In the genomic region with DNA sequence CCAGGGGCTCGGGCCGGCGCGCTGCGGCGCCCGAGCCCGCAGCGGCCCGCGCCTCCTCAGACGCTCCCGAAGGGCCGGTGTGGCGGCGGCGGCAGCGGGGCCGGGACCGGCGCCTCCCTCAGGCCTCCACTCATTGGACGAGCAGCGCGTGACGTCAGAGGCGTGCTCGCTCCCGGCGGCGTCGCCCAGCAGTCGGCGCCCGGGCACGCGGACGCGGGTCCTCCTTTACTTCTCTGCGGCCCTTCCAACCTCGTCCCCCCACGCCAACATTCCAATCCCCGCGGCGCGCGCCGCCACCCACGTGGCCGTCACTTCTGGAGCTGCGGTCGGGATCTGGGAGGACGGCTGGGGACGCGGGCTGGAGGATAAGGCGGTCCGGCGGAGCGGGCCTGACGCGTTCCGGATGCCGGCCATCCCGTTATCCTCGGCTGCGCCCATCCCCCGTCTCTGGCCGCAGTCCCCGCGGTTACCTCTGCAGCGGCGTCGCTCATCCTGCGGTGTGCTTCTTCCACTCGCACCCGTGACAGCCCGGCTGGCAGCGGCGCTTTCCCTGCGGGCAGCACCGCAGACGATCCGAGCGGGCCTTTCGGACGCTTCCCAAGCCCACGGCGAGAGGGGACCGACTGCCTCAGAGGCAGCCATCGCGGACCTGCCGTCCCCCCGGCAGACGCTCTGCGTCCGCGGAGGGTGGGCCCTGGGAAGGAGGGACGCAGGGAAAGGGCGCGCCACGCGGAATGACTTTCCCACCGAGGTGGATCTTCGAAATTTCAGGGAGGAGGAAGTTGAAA, we compare ENCODE assay signal across 8 cellular contexts. TPM values are rescaled to one million over a fixed set of nuclear protein-coding genes. Genes with fewer than 3 reads are reported as not detected.
A peak's percentile ranks its signal among the peaks of the same experiment; 100 is the strongest.
DNase-seq lines count a peak whose midpoint lies in the region; TF ChIP-seq lines count a peak whose summit lies in the region.

A gene with protein sequence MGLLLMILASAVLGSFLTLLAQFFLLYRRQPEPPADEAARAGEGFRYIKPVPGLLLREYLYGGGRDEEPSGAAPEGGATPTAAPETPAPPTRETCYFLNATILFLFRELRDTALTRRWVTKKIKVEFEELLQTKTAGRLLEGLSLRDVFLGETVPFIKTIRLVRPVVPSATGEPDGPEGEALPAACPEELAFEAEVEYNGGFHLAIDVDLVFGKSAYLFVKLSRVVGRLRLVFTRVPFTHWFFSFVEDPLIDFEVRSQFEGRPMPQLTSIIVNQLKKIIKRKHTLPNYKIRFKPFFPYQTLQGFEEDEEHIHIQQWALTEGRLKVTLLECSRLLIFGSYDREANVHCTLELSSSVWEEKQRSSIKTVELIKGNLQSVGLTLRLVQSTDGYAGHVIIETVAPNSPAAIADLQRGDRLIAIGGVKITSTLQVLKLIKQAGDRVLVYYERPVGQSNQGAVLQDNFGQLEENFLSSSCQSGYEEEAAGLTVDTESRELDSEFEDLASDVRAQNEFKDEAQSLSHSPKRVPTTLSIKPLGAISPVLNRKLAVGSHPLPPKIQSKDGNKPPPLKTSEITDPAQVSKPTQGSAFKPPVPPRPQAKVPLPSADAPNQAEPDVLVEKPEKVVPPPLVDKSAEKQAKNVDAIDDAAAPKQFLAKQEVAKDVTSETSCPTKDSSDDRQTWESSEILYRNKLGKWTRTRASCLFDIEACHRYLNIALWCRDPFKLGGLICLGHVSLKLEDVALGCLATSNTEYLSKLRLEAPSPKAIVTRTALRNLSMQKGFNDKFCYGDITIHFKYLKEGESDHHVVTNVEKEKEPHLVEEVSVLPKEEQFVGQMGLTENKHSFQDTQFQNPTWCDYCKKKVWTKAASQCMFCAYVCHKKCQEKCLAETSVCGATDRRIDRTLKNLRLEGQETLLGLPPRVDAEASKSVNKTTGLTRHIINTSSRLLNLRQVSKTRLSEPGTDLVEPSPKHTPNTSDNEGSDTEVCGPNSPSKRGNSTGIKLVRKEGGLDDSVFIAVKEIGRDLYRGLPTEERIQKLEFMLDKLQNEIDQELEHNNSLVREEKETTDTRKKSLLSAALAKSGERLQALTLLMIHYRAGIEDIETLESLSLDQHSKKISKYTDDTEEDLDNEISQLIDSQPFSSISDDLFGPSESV (minus strand): TSS at position 81 of the 788 bp plus-strand sequence. CDS start 213 bp downstream, outside the sequence.

- under 1% methylated on average over 47 of the region's 103 CpGs for WGBS in SK-N-SH (ENCODE audit: low lambda C conversion rate)

- H3K27me3 ChIP-seq in SK-N-SH (ENCODE audit: insufficient read depth), result peaks cover 11% of the 10 kb centered on the region

- no peak for TF ChIP-seq CTCF in SK-N-SH (IDR thresholded peaks at IDR 0.05)

- H3K4me3 ChIP-seq in SK-N-SH (ENCODE audit: low read depth in 2 of 2, low read length in 1 of 2), result peak within 1 kb of the TSS; percentile 89 to 93

- peak within 1 kb of the TSS; percentile 71 for H3K9ac ChIP-seq in SK-N-SH

- peaks cover 44% of the 10 kb centered on the region for H3K79me2 ChIP-seq in SK-N-SH (ENCODE audit: insufficient read depth)

- H2AFZ ChIP-seq in SK-N-SH (ENCODE audit: low read depth), result peak within 1 kb of the TSS; percentile 90

- no peak; a peak in 1 of 4 replicates for TF ChIP-seq EP300 in SK-N-SH (IDR thresholded peaks at IDR 0.05; ENCODE audit: borderline replicate concordance in 1 of 2, low read depth in 1 of 2, low read length in 1 of 2)

- H3K4me2 ChIP-seq in SK-N-SH, result peak within 1 kb of the TSS; percentile 97

- TF ChIP-seq RAD21 in SK-N-SH (IDR thresholded peaks at IDR 0.05; ENCODE audit: low read length), result no peak

- POLR2A ChIA-PET in HEK293T (lab: Yijun Ruan, JAX) (no interaction called here), SK-N-SH (lab: Yijun Ruan, JAX) (no interaction called here)

- H3K27ac ChIP-seq in SK-N-SH (ENCODE audit: low read depth in 2 of 2, low read length in 1 of 2), result peak within 1 kb of the TSS; percentile 71 to 95

- H3F3A ChIP-seq in SK-N-SH (replicated peaks; ENCODE audit: insufficient read depth), result no peaks in the 10 kb centered on the region

- peaks cover 41% of the 10 kb centered on the region for H4K20me1 ChIP-seq in SK-N-SH (ENCODE audit: insufficient read depth)

- no peaks in the 10 kb centered on the region for H3K9me3 ChIP-seq in SK-N-SH

- no peaks in the 10 kb centered on the region for H3K9me2 ChIP-seq in SK-N-SH

- CTCF ChIA-PET in HEK293T (lab: Yijun Ruan, JAX), result no interaction called here
- CTCF ChIA-PET in SK-N-SH (lab: Yijun Ruan, JAX), result no interaction called here

- no peaks in the 10 kb centered on the region for H3K36me3 ChIP-seq in SK-N-SH (replicated peaks in 1 of 2; ENCODE audit: control insufficient read depth in 1 of 2, insufficient read depth in 2 of 2, low read length in 1 of 2)

- peaks cover 1 to 14% of the 10 kb centered on the region in 2 experiments; a peak in 2 of 4 replicates for H3K4me1 ChIP-seq in SK-N-SH (ENCODE audit: control insufficient read depth in 1 of 2, insufficient read depth in 2 of 2, low read depth in 1 of 2, low read length in 1 of 2)

- peak; percentile 80 for DNase-seq in GM04504 (ENCODE audit: low read depth)
- peak; percentile 95 for DNase-seq in HEK293T (ENCODE audit: extremely low spot score)
- DNase-seq in MV-4-11 (lab: John Stamatoyannopoulos, UW), result peak; percentile 83
- peak; percentile 96 for DNase-seq in SK-N-SH
- DNase-seq in activated naive CD4-positive, alpha-beta T cell treated with anti-CD3 and anti-CD28 coated beads, Interleukin-2, amount 50 U/mL, for 16 hours, result peak; percentile 93
- peak; percentile 90 for DNase-seq in germinal center (ENCODE audit: low spot score)
- peak in 55 of 56 donors; percentile 40 to 95 (median 88) for DNase-seq in nucleus accumbens (lab: John Stamatoyannopoulos, UW)
- peak; percentile 95 for DNase-seq in superior temporal gyrus (ENCODE audit: extremely low spot score)

TF ChIP-seq in HEK293T, 16 proteins besides CTCF, POLR2A, EP300 and RAD21:
- TF ChIP-seq TARDBP (IDR thresholded peaks at IDR 0.05) (peak; percentile 26; the same call in 1 of the 2 replicates), FOXK2 (IDR thresholded peaks at IDR 0.05) (no peak), L3MBTL2 (conservative IDR thresholded peaks at IDR 0.05) (peak; percentile 92)

TF ChIP-seq in SK-N-SH, 30 proteins besides CTCF, POLR2A, EP300 and RAD21:
- TF ChIP-seq POLR2AphosphoS5 (IDR thresholded peaks at IDR 0.05; ENCODE audit: low read depth, low read length) (peak; percentile 70; the same call in 1 of the 2 replicates), ELF1 (IDR thresholded peaks at IDR 0.05) (no peak; the same call in 1 of the 2 replicates), CHD2 (IDR thresholded peaks at IDR 0.05; ENCODE audit: low read length, partially characterized antibody) (no peak), TAF1 (IDR thresholded peaks at IDR 0.05; ENCODE audit: borderline replicate concordance, low read depth, low read length) (peak; percentile 49; the same call in 1 of the 2 replicates), YY1 (IDR thresholded peaks at IDR 0.05; ENCODE audit: low read depth) (peak; percentile 84), MEF2A (IDR thresholded peaks at IDR 0.05; ENCODE audit: borderline replicate concordance, low read depth) (no peak), MXI1 (IDR thresholded peaks at IDR 0.05; ENCODE audit: low read depth, low read length) (peak; percentile 79), RCOR1 (IDR thresholded peaks at IDR 0.05; ENCODE audit: low read length) (peak; percentile 6; the same call in 1 of the 2 replicates), FOXJ3 (CRISPR knock-in tag; IDR thresholded peaks at IDR 0.05) (0 out of 2 replicates have a peak, but pooled peaks have one; percentile 42), NFIC (IDR thresholded peaks at IDR 0.05; ENCODE audit: borderline replicate concordance) (peak; percentile 15; the same call in 1 of the 2 replicates), RFX5 (IDR thresholded peaks at IDR 0.05; ENCODE audit: low read length) (no peak), SIN3A (IDR thresholded peaks at IDR 0.05; ENCODE audit: borderline replicate concordance, low read depth, low read length) (peak; percentile 47), TCF12 (IDR thresholded peaks at IDR 0.05) (no peak), GATA2 (CRISPR knock-in tag; IDR thresholded peaks at IDR 0.05) (0 out of 2 replicates have a peak, but pooled peaks have one; percentile 32)
- TF ChIP-seq, protein P1, sequence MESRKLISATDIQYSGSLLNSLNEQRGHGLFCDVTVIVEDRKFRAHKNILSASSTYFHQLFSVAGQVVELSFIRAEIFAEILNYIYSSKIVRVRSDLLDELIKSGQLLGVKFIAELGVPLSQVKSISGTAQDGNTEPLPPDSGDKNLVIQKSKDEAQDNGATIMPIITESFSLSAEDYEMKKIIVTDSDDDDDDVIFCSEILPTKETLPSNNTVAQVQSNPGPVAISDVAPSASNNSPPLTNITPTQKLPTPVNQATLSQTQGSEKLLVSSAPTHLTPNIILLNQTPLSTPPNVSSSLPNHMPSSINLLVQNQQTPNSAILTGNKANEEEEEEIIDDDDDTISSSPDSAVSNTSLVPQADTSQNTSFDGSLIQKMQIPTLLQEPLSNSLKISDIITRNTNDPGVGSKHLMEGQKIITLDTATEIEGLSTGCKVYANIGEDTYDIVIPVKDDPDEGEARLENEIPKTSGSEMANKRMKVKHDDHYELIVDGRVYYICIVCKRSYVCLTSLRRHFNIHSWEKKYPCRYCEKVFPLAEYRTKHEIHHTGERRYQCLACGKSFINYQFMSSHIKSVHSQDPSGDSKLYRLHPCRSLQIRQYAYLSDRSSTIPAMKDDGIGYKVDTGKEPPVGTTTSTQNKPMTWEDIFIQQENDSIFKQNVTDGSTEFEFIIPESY (IDR thresholded peaks at IDR 0.05; ENCODE audit: borderline replicate concordance, low read depth), result no peak
- TF ChIP-seq, protein P2, sequence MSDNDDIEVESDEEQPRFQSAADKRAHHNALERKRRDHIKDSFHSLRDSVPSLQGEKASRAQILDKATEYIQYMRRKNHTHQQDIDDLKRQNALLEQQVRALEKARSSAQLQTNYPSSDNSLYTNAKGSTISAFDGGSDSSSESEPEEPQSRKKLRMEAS (IDR thresholded peaks at IDR 0.05; ENCODE audit: low read depth), result peak; percentile 69
- TF ChIP-seq, protein P3, sequence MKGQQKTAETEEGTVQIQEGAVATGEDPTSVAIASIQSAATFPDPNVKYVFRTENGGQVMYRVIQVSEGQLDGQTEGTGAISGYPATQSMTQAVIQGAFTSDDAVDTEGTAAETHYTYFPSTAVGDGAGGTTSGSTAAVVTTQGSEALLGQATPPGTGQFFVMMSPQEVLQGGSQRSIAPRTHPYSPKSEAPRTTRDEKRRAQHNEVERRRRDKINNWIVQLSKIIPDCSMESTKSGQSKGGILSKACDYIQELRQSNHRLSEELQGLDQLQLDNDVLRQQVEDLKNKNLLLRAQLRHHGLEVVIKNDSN (IDR thresholded peaks at IDR 0.05; ENCODE audit: borderline replicate concordance, low read depth), result peak; percentile 2; the same call in 1 of the 2 replicates

RNA-seq across cellular contexts. Expression of the gene that starts here (rescaled TPM):
- 6.6 and 8.4 TPM in 2 replicates for polyA plus RNA-seq in SK-N-SH (2012; rRNA removed)
- polyA plus RNA-seq in SK-N-SH (2012; cell fraction: cytosol; rRNA removed), result 9.1 and 10.7 TPM in 2 replicates
- 2.4 and 5.3 TPM in 2 replicates for polyA plus RNA-seq in SK-N-SH (2012; cell fraction: nucleus; rRNA removed)

Comparison
In these comparisons a context has a peak if more than half of its experiments do, and no peak if none do; other contexts are left out.
1. Peak in every context shown above with its lines: DNase-seq, H3K4me3 ChIP-seq and H3K27ac ChIP-seq.